28 cellular contexts compared by ENCODE assay signal in the genomic region with DNA sequence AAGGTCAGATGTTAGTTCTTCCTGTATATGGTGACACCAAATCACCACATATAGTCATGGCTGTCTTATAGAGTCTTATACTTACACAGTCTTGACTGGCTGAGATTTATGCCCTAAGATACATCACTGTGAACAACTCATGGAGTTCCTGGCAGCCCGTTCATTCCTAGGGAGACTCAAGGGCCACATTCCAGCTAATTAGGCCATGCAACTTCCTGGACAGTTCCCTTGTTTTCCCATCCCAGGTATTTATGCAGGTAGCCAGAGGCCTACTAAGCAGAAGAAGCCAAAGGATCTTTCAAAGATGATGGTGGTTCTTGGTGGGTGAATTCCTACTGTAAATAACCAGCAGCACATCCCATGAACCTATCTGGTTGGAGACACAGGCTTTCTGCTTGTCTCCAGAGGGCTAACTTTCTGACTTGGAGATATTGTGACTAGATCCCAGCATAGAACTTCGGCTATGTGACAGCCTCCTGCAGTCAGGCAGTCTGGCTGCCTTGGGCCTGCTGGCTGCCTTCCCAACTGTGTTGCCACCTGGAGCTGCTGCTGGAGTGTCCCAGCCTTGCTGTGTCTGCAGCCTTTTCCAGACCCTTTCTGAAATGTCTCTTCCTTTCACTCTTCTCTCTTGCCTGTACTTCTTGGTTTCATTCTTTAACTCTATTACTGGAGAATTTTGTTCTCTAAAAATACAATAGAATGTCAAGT.
"Had no signal": no experiment of that assay in that cellular context is flagged by ENCODE, and none has a peak within 500 bp of the region (broad histone marks: within the 10 kb centered on the region; RNA-seq: fewer than 3 reads in every experiment).

No MANE protein-coding gene starts in this region.

- H3K9me3 Mint-ChIP-seq: endodermal cell; natural killer cell treated with Interleukin-12 subunit alpha and Interleukin-12 subunit beta and Interleukin-15 and Interleukin-18, amount 100 ng/mL, for 72 hours; neural progenitor cell; stimulated activated naive B cell treated with anti-CD40 and anti-IgM and Interleukin-4, amounts not matched to agents 10 μg/mL and 1 μg/mL and 100 μg/mL, for 72 hours; stimulated activated naive CD8-positive, alpha-beta T cell treated with anti-CD3 and anti-CD28 coated beads, Interleukin-15, amount 100 ng/mL, for 72 hours had no signal

- H3K27me3 ChIP-seq: colonic mucosa, gastrocnemius medialis, neural progenitor cell, testis, tibial nerve had no signal

- H3K36me3 ChIP-seq: colonic mucosa, gastrocnemius medialis, heart right ventricle, left ventricle myocardium inferior, lower lobe of right lung, neural progenitor cell, spleen, tibial nerve had no signal

- H3K4me3 ChIP-seq: colonic mucosa, gastrocnemius medialis, heart right ventricle, left ventricle myocardium inferior, lower lobe of right lung, neural progenitor cell, psoas muscle, spleen, testis, tibial nerve had no signal

- H3K27ac Mint-ChIP-seq: endodermal cell; natural killer cell treated with Interleukin-12 subunit alpha and Interleukin-12 subunit beta and Interleukin-15 and Interleukin-18, amount 100 ng/mL, for 72 hours; neural progenitor cell; stimulated activated naive B cell treated with anti-CD40 and anti-IgM and Interleukin-4, amounts not matched to agents 10 μg/mL and 1 μg/mL and 100 μg/mL, for 72 hours had no signal

- H3K4me1 Mint-ChIP-seq: endodermal cell; neural progenitor cell; stimulated activated naive B cell treated with anti-CD40 and anti-IgM and Interleukin-4, amounts not matched to agents 10 μg/mL and 1 μg/mL and 100 μg/mL, for 72 hours; stimulated activated naive CD8-positive, alpha-beta T cell treated with anti-CD3 and anti-CD28 coated beads, Interleukin-15, amount 100 ng/mL, for 72 hours had no signal

- DNase-seq: colonic mucosa; dermis blood vessel endothelial cell; endodermal cell; gastrocnemius medialis; heart right ventricle; hypothalamus; islet precursor cell; left cardiac atrium; left ventricle myocardium inferior; lower lobe of right lung; mesenchymal stem cell; midbrain; occipital lobe; psoas muscle; retina; spleen; stimulated activated CD4-positive, alpha-beta T cell treated with anti-CD3 and anti-CD28 coated beads, Interleukin-15, amount 100 ng/mL, for 24 hours; stimulated activated CD4-positive, alpha-beta T cell treated with anti-CD3 and anti-CD28 coated beads, Interleukin-1b, Interleukin-23, amount 100 ng/mL, for 48 hours; stimulated activated CD4-positive, alpha-beta T cell treated with anti-CD3 and anti-CD28 coated beads, Interleukin-4, amount 100 ng/mL, for 4 hours; stimulated activated naive B cell treated with anti-CD40 and anti-IgM and Interleukin-4, amounts not matched to agents 10 μg/mL and 1 μg/mL and 100 μg/mL, for 72 hours; stimulated activated naive CD8-positive, alpha-beta T cell treated with anti-CD3 and anti-CD28 coated beads, Interleukin-15, amount 100 ng/mL, for 72 hours; testis had no signal

- H3K27ac ChIP-seq: colonic mucosa, gastrocnemius medialis, heart right ventricle, left ventricle myocardium inferior, lower lobe of right lung, neural progenitor cell, parathyroid adenoma, psoas muscle, spleen, testis, tibial nerve had no signal

- H3K36me3 Mint-ChIP-seq: natural killer cell treated with Interleukin-12 subunit alpha and Interleukin-12 subunit beta and Interleukin-15 and Interleukin-18, amount 100 ng/mL, for 72 hours; neural progenitor cell; stimulated activated naive B cell treated with anti-CD40 and anti-IgM and Interleukin-4, amounts not matched to agents 10 μg/mL and 1 μg/mL and 100 μg/mL, for 72 hours had no signal

- H3K4me3 Mint-ChIP-seq: endodermal cell; natural killer cell treated with Interleukin-12 subunit alpha and Interleukin-12 subunit beta and Interleukin-15 and Interleukin-18, amount 100 ng/mL, for 72 hours; neural progenitor cell; stimulated activated naive B cell treated with anti-CD40 and anti-IgM and Interleukin-4, amounts not matched to agents 10 μg/mL and 1 μg/mL and 100 μg/mL, for 72 hours; stimulated activated naive CD8-positive, alpha-beta T cell treated with anti-CD3 and anti-CD28 coated beads, Interleukin-15, amount 100 ng/mL, for 72 hours had no signal

- ATAC-seq: esophagus mucosa; gastrocnemius medialis; left cardiac atrium; lower lobe of right lung; natural killer cell treated with Interleukin-12 subunit alpha and Interleukin-12 subunit beta and Interleukin-15 and Interleukin-18, amount 100 ng/mL, for 72 hours; psoas muscle; sciatic nerve; stimulated activated naive B cell treated with anti-CD40 and anti-IgM and Interleukin-4, amounts not matched to agents 10 μg/mL and 1 μg/mL and 100 μg/mL, for 72 hours; stimulated activated naive CD8-positive, alpha-beta T cell treated with anti-CD3 and anti-CD28 coated beads, Interleukin-15, amount 100 ng/mL, for 72 hours had no signal

- H3K9me3 ChIP-seq: colonic mucosa, gastrocnemius medialis, heart right ventricle, left ventricle myocardium inferior, lower lobe of right lung, psoas muscle, spleen, testis, tibial nerve had no signal

- H3K4me1 ChIP-seq: colonic mucosa, gastrocnemius medialis, heart right ventricle, left ventricle myocardium inferior, lower lobe of right lung, parathyroid adenoma, psoas muscle, spleen, testis, tibial nerve had no signal
